In genomic region chr14:57559561-57559960, GRCh38 we compare ENCODE assay signal across 15 cellular contexts.
"Had no signal": no experiment of that assay in that cellular context is flagged by ENCODE, and none has a peak within 500 bp of the region (broad histone marks: within the 10 kb centered on the region; RNA-seq: fewer than 3 reads in every experiment).

No MANE protein-coding gene starts in this region.

- H3K36me3 ChIP-seq: esophagus squamous epithelium, heart right ventricle, neutrophil, transverse colon had no signal

- H3K4me3 ChIP-seq: body of pancreas, esophagus squamous epithelium, heart right ventricle, smooth muscle cell, transverse colon had no signal

- DNase-seq: activated B cell treated with CpG ODN at 0.5 μM for 24 hours; activated CD4-positive, alpha-beta T cell treated with anti-CD3 and anti-CD28 coated beads, Interleukin-2, amount 10 ng/mL, durations not matched to agents 24 days and 14 days; activated T-cell treated with anti-CD3 and anti-CD28 coated beads for 4 hours; body of pancreas; cerebellar nuclear complex; esophagus squamous epithelium; foreskin keratinocyte; heart right ventricle; left ventricle myocardium superior; posterior cingulate gyrus; right cardiac atrium; T-helper 17 cell; transverse colon had no signal

- H3K9me3 ChIP-seq: body of pancreas, esophagus squamous epithelium, neutrophil, transverse colon had no signal

- H3K4me1 ChIP-seq: body of pancreas, esophagus squamous epithelium, foreskin keratinocyte, transverse colon had no signal

- H3K27ac ChIP-seq: body of pancreas, esophagus squamous epithelium, foreskin keratinocyte, heart right ventricle, neutrophil, transverse colon had no signal

- H3K27me3 ChIP-seq: body of pancreas, esophagus squamous epithelium, foreskin keratinocyte, heart right ventricle, neutrophil, transverse colon had no signal
